In genomic region chr15:73839699-73840098, GRCh38 we compare ENCODE assay signal across 28 cellular contexts. TPM values are rescaled to one million over a fixed set of nuclear protein-coding genes. Genes with fewer than 3 reads are reported as not detected.
"Had no signal": no experiment of that assay in that cellular context is flagged by ENCODE, and none has a peak within 500 bp of the region (broad histone marks: within the 10 kb centered on the region; RNA-seq: fewer than 3 reads in every experiment).

No MANE protein-coding gene starts in this region.

- H3K9me3 ChIP-seq: ascending aorta had no signal

- ATAC-seq: activated CD8-positive, alpha-beta memory T cell treated with anti-CD3 and anti-CD28 coated beads, Interleukin-2, amount 10 ng/mL, durations not matched to agents 7 days and 5 days; activated CD8-positive, alpha-beta T cell treated with anti-CD3 and anti-CD28 coated beads, Interleukin-2, amount 10 ng/mL, durations not matched to agents 7 days and 5 days; activated naive CD8-positive, alpha-beta T cell treated with anti-CD3 and anti-CD28 coated beads, Interleukin-2, amount 50 U/mL, for 24 hours had no signal

- H3K27ac ChIP-seq: ascending aorta, cardiac muscle cell had no signal

- H3K27me3 ChIP-seq: ascending aorta had no signal

- H3K36me3 ChIP-seq: ascending aorta, cardiac muscle cell had no signal

- H3K4me3 ChIP-seq: ascending aorta, cardiac muscle cell had no signal

- DNase-seq: activated B cell treated with CpG ODN at 0.5 μM for 24 hours; activated CD4-positive, alpha-beta memory T cell treated with anti-CD3 and anti-CD28 coated beads, Interleukin-2, amount 10 ng/mL, durations not matched to agents 7 days and 5 days; activated CD4-positive, alpha-beta T cell treated with anti-CD3 and anti-CD28 coated beads for 4 hours; activated CD4-positive, alpha-beta T cell treated with anti-CD3 and anti-CD28 coated beads, Interleukin-2, amount 10 ng/mL, durations not matched to agents 7 days and 5 days; activated CD4-positive, alpha-beta T cell treated with anti-CD3 and anti-CD28 coated beads, Interleukin-2, amount 50 U/mL, for 48 hours; activated CD4-positive, CD25-positive, alpha-beta regulatory T cell treated with anti-CD3 and anti-CD28 coated beads, Interleukin-2, amount 50 U/mL, for 72 hours; activated CD8-positive, alpha-beta memory T cell treated with anti-CD3 and anti-CD28 coated beads for 24 hours; activated CD8-positive, alpha-beta memory T cell treated with anti-CD3 and anti-CD28 coated beads, Interleukin-2, amount 10 ng/mL, durations not matched to agents 7 days and 5 days; activated CD8-positive, alpha-beta memory T cell treated with anti-CD3 and anti-CD28 coated beads, Interleukin-2, amount 50 U/mL, for 48 hours; activated CD8-positive, alpha-beta T cell treated with anti-CD3 and anti-CD28 coated beads, Interleukin-2, amount 10 ng/mL, durations not matched to agents 7 days and 5 days; activated gamma-delta T cell; activated naive CD4-positive, alpha-beta T cell treated with anti-CD3 and anti-CD28 coated beads, Interleukin-2, amount 10 ng/mL, durations not matched to agents 7 days and 5 days; activated naive CD4-positive, alpha-beta T cell treated with Interleukin-2 at 50 U/mL for 16 hours; activated naive CD8-positive, alpha-beta T cell treated with anti-CD3 and anti-CD28 coated beads, Interleukin-2, amount 10 ng/mL, durations not matched to agents 7 days and 5 days; activated naive CD8-positive, alpha-beta T cell treated with anti-CD3 and anti-CD28 coated beads, Interleukin-2, amount 50 U/mL, for 24 hours; activated T-cell treated with anti-CD3 and anti-CD28 coated beads, Interleukin-2, amount 50 U/mL, for 24 hours; activated T-cell treated with anti-CD3 and anti-CD28 coated beads, Interleukin-2, amount 50 U/mL, for 48 hours; anterior cingulate cortex; central memory CD4-positive, alpha-beta T cell; T-helper 1 cell; T-helper 2 cell; T-helper 9 cell had no signal

RNA-seq across cellular contexts. Expression of gene TBC1D21, which starts 33.7 kb away (rescaled TPM):
- total RNA-seq: activated B cell treated with CpG ODN at 0.5 μM for 24 hours; activated CD4-positive, alpha-beta memory T cell treated with anti-CD3 and anti-CD28 coated beads, Interleukin-2, amount 10 ng/mL, durations not matched to agents 7 days and 5 days; activated CD4-positive, alpha-beta T cell treated with anti-CD3 and anti-CD28 coated beads, Interleukin-2, amount 10 ng/mL, durations not matched to agents 7 days and 5 days; activated CD8-positive, alpha-beta memory T cell treated with anti-CD3 and anti-CD28 coated beads, Interleukin-2, amount 10 ng/mL, durations not matched to agents 7 days and 5 days; activated CD8-positive, alpha-beta T cell treated with anti-CD3 and anti-CD28 coated beads, Interleukin-2, amount 10 ng/mL, durations not matched to agents 7 days and 5 days; activated naive CD8-positive, alpha-beta T cell treated with anti-CD3 and anti-CD28 coated beads, Interleukin-2, amount 10 ng/mL, durations not matched to agents 7 days and 5 days; activated T-helper 2 cell treated with anti-CD3 and anti-CD28 coated beads, Interferon-gamma antibody, Interleukin-2, Interleukin-4, amounts not matched to agents 10 μg/mL and 5 μg/mL and 100 μg/mL, durations not matched to agents 14 hours and 24 hours and 36 hours; ascending aorta; bronchial epithelial cell; cardiac muscle cell; cerebellum had no signal
- polyA plus RNA-seq: adipose tissue, cardiac muscle cell had no signal
